10 cellular contexts compared by ENCODE assay signal in genomic region chr4:158169931-158170690, GRCh38. TPM values are rescaled to one million over a fixed set of nuclear protein-coding genes. Genes with fewer than 3 reads are reported as not detected.
DNase-seq lines count a peak whose midpoint lies in the region; ATAC-seq, FAIRE-seq and TF ChIP-seq lines count a peak whose summit lies in the region.
"Had no signal": no experiment of that assay in that cellular context is flagged by ENCODE, and none has a peak within 500 bp of the region (broad histone marks: within the 10 kb centered on the region; RNA-seq: fewer than 3 reads in every experiment).

No MANE protein-coding gene starts in this region.

- no peak overlapping the region for H3K27ac Mint-ChIP-seq in immature natural killer cell
- H3K27ac Mint-ChIP-seq: natural killer cell treated with Interleukin-12 subunit alpha and Interleukin-12 subunit beta and Interleukin-15 and Interleukin-18, amount 100 ng/mL, for 72 hours had no signal

- no peak overlapping the region for H3K4me3 Mint-ChIP-seq in immature natural killer cell
- H3K4me3 Mint-ChIP-seq: natural killer cell treated with Interleukin-12 subunit alpha and Interleukin-12 subunit beta and Interleukin-15 and Interleukin-18, amount 100 ng/mL, for 72 hours had no signal

- H3K27me3 ChIP-seq in bronchial epithelial cell (ENCODE audit: control insufficient read depth, insufficient read depth, low read length) (no peaks in the 10 kb centered on the region), aorta (ENCODE audit: control insufficient read depth in 1 of 2, insufficient read depth in 2 of 2, low read length in 1 of 2) (no peaks in the 10 kb centered on the region)

- peaks cover 0 to 4% (median 0%) of the 10 kb centered on the region in 6 donors for H3K9me3 Mint-ChIP-seq in immature natural killer cell
- H3K9me3 Mint-ChIP-seq: natural killer cell treated with Interleukin-12 subunit alpha and Interleukin-12 subunit beta and Interleukin-15 and Interleukin-18, amount 100 ng/mL, for 72 hours had no signal

- intact Hi-C loops in Right ventricle myocardium inferior (cut with DNase I) (loop anchor here (2.0 to 5.0 kb wide), 3 partner anchors 38 to 468 kb away; no protein-coding TSS in a partner anchor), cardiac septum (cut with DNase I) (loop anchor here (5.0 kb wide), 1 partner anchor 48 kb away; no protein-coding TSS in a partner anchor), aorta (cut with DNase I) (loop anchor here (1.0 to 10.0 kb wide), 9 partner anchors 37 to 945 kb away; partner anchors contain the start of genes GRIA2 (in 1 of the 2) and TMEM144 (in 1 of the 2))

- H3K9me3 ChIP-seq in mesodermal cell (ENCODE audit: control insufficient read depth, low read length): no peaks in the 10 kb centered on the region
- no peaks in the 10 kb centered on the region for H3K9me3 ChIP-seq in aorta (ENCODE audit: control insufficient read depth, low read length)

- no peaks in the 10 kb centered on the region for H3K4me1 Mint-ChIP-seq in immature natural killer cell

- TF ChIP-seq CTCF in bronchial epithelial cell (IDR thresholded peaks at IDR 0.05; ENCODE audit: insufficient read depth, low read length, severe bottlenecking): no peak

- no peak for FAIRE-seq in bronchial epithelial cell (lab: Jason Lieb, UNC)

- WGBS in mesodermal cell (ENCODE audit: insufficient coverage in 2 of 2), 2 experiments: 94 to 95% methylated on average over 11 to 16 of the region's 18 CpGs
- WGBS in aorta, 2 donors: 3 to 5% methylated on average over 18 of the region's 18 CpGs

- H3K36me3 ChIP-seq in bronchial epithelial cell (ENCODE audit: control insufficient read depth, insufficient read depth, low read length): no peaks in the 10 kb centered on the region
- H3K36me3 ChIP-seq in mesodermal cell (ENCODE audit: control insufficient read depth, insufficient read depth, low read length): peaks cover 44% of the 10 kb centered on the region
- no peaks in the 10 kb centered on the region for H3K36me3 ChIP-seq in aorta (ENCODE audit: control insufficient read depth in 1 of 2, insufficient read depth in 2 of 2, low read length in 1 of 2)

- ATAC-seq in Right ventricle myocardium inferior (peak; percentile 36), aorta (ENCODE audit: low FRiP score) (peak; percentile 39), GM21619 (IDR thresholded peaks at IDR 0.05; ENCODE audit: unreplicated experiment) (no peak), GM18868 (IDR thresholded peaks at IDR 0.05; ENCODE audit: unreplicated experiment) (no peak)

- H3K36me3 Mint-ChIP-seq in immature natural killer cell: no peaks in the 10 kb centered on the region
- H3K36me3 Mint-ChIP-seq: natural killer cell treated with Interleukin-12 subunit alpha and Interleukin-12 subunit beta and Interleukin-15 and Interleukin-18, amount 100 ng/mL, for 72 hours had no signal

- H3K4me1 ChIP-seq in mesodermal cell (ENCODE audit: control insufficient read depth, insufficient read depth, low read length, poor library complexity, severe bottlenecking) (peaks cover 23% of the 10 kb centered on the region), aorta (ENCODE audit: control insufficient read depth in 1 of 2, insufficient read depth in 2 of 2, low read length in 2 of 2) (peaks cover 4 to 10% of the 10 kb centered on the region in 2 donors)

- H3K27me3 Mint-ChIP-seq in immature natural killer cell (ENCODE audit: low read depth in 3 of 3): peaks cover 0 to 12% (median 0%) of the 10 kb centered on the region in 3 donors

- peak overlapping the region; percentile 7 for H3K4me3 ChIP-seq in bronchial epithelial cell (ENCODE audit: low read depth, low read length)
- peak overlapping the region; percentile 51 for H3K4me3 ChIP-seq in mesodermal cell (ENCODE audit: extremely low read depth, insufficient read depth, low read length, poor library complexity, severe bottlenecking)
- peak overlapping the region; percentile 89 to 96 for H3K4me3 ChIP-seq in aorta (ENCODE audit: low read length in 2 of 2)

- DNase-seq in Right ventricle myocardium inferior (ENCODE audit: missing footprints): no peak
- no peak for DNase-seq in cardiac septum (ENCODE audit: low spot score)
- no peak for DNase-seq in bronchial epithelial cell (ENCODE audit: low read depth)
- no peak for DNase-seq in aorta
- DNase-seq in immature natural killer cell: no peak
- DNase-seq: activated CD4-positive, alpha-beta T cell treated with anti-CD3 and anti-CD28 coated beads for 1 hour had no signal

- H3K27ac ChIP-seq in mesodermal cell (ENCODE audit: low read depth, low read length, severe bottlenecking): no peak overlapping the region
- peak overlapping the region; percentile 51 to 94 for H3K27ac ChIP-seq in aorta (ENCODE audit: low read depth in 1 of 2, low read length in 2 of 2)

RNA-seq across cellular contexts. Expression of gene GASK1B, which starts 2.7 kb away (rescaled TPM):
- 68.6 TPM for total RNA-seq in Right ventricle myocardium inferior
- 90.6 TPM for total RNA-seq in cardiac septum
- 1.2 and 2.1 TPM in 2 replicates for total RNA-seq in bronchial epithelial cell
- 86.3 TPM for polyA plus RNA-seq in mesodermal cell (2013, experiment 1 of 2)
- 87.7 TPM for polyA plus RNA-seq in mesodermal cell (2013, experiment 2 of 2)
- total RNA-seq in aorta: 100 to 1,000 TPM; 116 to 173 TPM
- polyA plus RNA-seq in aorta: 10 to 100 TPM; 28.5 to 62.5 TPM
- under 1 TPM in 2 of 3 donors, not detected in 1; 0.36 to 0.54 TPM for polyA plus RNA-seq in immature natural killer cell
- total RNA-seq: natural killer cell treated with Interleukin-12 subunit alpha and Interleukin-12 subunit beta and Interleukin-15 and Interleukin-18, amount 100 ng/mL, for 72 hours had no signal

RNA-seq across cellular contexts. Expression of gene TMEM144, which starts 40.2 kb away (rescaled TPM):
- 12.6 TPM for total RNA-seq in Right ventricle myocardium inferior
- total RNA-seq in cardiac septum: 14.6 TPM
- 4.2 and 6.9 TPM in 2 replicates for total RNA-seq in bronchial epithelial cell
- polyA plus RNA-seq in mesodermal cell (2013, experiment 1 of 2): 2.4 TPM
- polyA plus RNA-seq in mesodermal cell (2013, experiment 2 of 2): 2.9 TPM
- 10 to 100 TPM; 14.1 to 18.9 TPM for total RNA-seq in aorta
- 10 to 100 TPM in 1 of 2 donors, 1 to 10 TPM in 1; 5.2 to 10.4 TPM for polyA plus RNA-seq in aorta
- under 1 TPM in 2 of 3 donors, not detected in 1; 0.36 TPM for polyA plus RNA-seq in immature natural killer cell

Comparison
In these comparisons a context has a peak if more than half of its experiments do, and no peak if none do; other contexts are left out.
1. ATAC-seq: peak in Right ventricle myocardium inferior (single experiment) and aorta (single experiment); none in GM21619 (single experiment) and GM18868 (single experiment).
2. H3K4me3 ChIP-seq: peak in every context shown above with its lines; median percentile 92 in aorta; 51 in mesodermal cell; 7 in bronchial epithelial cell.
3. RNA of gene GASK1B, which starts 2.7 kb away (total RNA-seq): 116 to 173 TPM in aorta, 90.6 TPM in cardiac septum (single experiment) and 68.6 TPM in Right ventricle myocardium inferior (single experiment); 1.2 to 2.1 TPM in bronchial epithelial cell; every median in the first group is over 10 times any median in the second.